Comparison of ENCODE assay signal across 10 cellular contexts in genomic region chr21:31117046-31117916, GRCh38.
DNase-seq lines count a peak whose midpoint lies in the region; ATAC-seq and TF ChIP-seq lines count a peak whose summit lies in the region.
"Had no signal": no experiment of that assay in that cellular context is flagged by ENCODE, and none has a peak within 500 bp of the region (broad histone marks: within the 10 kb centered on the region; RNA-seq: fewer than 3 reads in every experiment).

No MANE protein-coding gene starts in this region.

- peaks cover 30% of the 10 kb centered on the region for H3K36me3 Mint-ChIP-seq in T-cell

- TF ChIP-seq CTCF in fibroblast of villous mesenchyme (IDR thresholded peaks at IDR 0.05; ENCODE audit: insufficient read depth, low read depth, low read length) (no peak), coronary artery (IDR thresholded peaks at IDR 0.05) (no peak)

- peak; percentile 88 for DNase-seq in A172 (ENCODE audit: low spot score)
- peak; percentile 11 for DNase-seq in GM04503 (ENCODE audit: low read depth)
- DNase-seq in T-cell: no peak
- peak; percentile 38 for DNase-seq in fibroblast of villous mesenchyme (ENCODE audit: low read depth)
- no peak for DNase-seq in GM19238 (ENCODE audit: insufficient read length, low spot score)
- DNase-seq in coronary artery (ENCODE audit: low spot score): no peak
- no peak for DNase-seq in NCI-H446 treated with DMSO at 0.1 percent for 48 hours (lab: John Stamatoyannopoulos, UW)
- DNase-seq in H7: no peak
- DNase-seq: heart right ventricle, NCI-H2171 treated with DMSO at 0.1 percent for 48 hours had no signal

- peaks cover 0 to 18% (median 17%) of the 10 kb centered on the region in 3 donors for H3K4me1 Mint-ChIP-seq in T-cell

- H3K27me3 Mint-ChIP-seq in T-cell: no peaks in the 10 kb centered on the region

- H3K9me3 Mint-ChIP-seq in T-cell: no peaks in the 10 kb centered on the region

- POLR2A ChIA-PET in T-cell (lab: Charles Lee): interaction anchor here in 1 of 2 donors (1.0 kb wide), 1 partner anchor 63 kb away, joined by 3 read pairs; no protein-coding TSS in a partner anchor

- peak overlapping the region in 1 of 2 donors; percentile 55 for H3K27ac ChIP-seq in coronary artery

- peak in 3 of 4 experiments; percentile 76 to 87 (median 86) for ATAC-seq in T-cell (replicated peaks in 1 of 4)
- ATAC-seq: heart right ventricle had no signal

- no peaks in the 10 kb centered on the region for H3K36me3 ChIP-seq in H7 (replicated peaks; ENCODE audit: control insufficient read depth, insufficient read depth, low read length)
- H3K36me3 ChIP-seq: heart right ventricle had no signal

- CTCF ChIA-PET in T-cell (lab: Charles Lee): interaction anchor here in 1 of 2 donors (0.6 kb wide), 1 partner anchor 65 kb away, joined by 7 read pairs; no protein-coding TSS in a partner anchor

- no peak overlapping the region for H3K4me3 Mint-ChIP-seq in T-cell

- peak overlapping the region; percentile 41 to 66 for H3K27ac Mint-ChIP-seq in T-cell

- no peaks in the 10 kb centered on the region for H3K27me3 ChIP-seq in H7 (ENCODE audit: control insufficient read depth, insufficient read depth, low read length)

- H3K4me3 ChIP-seq in fibroblast of villous mesenchyme (ENCODE audit: low read depth, low read length) (no peak overlapping the region), coronary artery (no peak overlapping the region), H7 (ENCODE audit: insufficient read depth, low read depth, low read length) (no peak overlapping the region)
- H3K4me3 ChIP-seq: heart right ventricle had no signal

Comparison
In these comparisons a context has a peak if more than half of its experiments do, and no peak if none do; other contexts are left out.
1. DNase-seq: peak in A172 (single experiment), GM04503 (single experiment) and fibroblast of villous mesenchyme (single experiment); none in T-cell (0 of 34), GM19238 (single experiment), coronary artery (single experiment), NCI-H446 treated with DMSO at 0.1 percent for 48 hours (single experiment) and H7 (single experiment).